1 cellular context compared by ENCODE assay signal in the genomic region with DNA sequence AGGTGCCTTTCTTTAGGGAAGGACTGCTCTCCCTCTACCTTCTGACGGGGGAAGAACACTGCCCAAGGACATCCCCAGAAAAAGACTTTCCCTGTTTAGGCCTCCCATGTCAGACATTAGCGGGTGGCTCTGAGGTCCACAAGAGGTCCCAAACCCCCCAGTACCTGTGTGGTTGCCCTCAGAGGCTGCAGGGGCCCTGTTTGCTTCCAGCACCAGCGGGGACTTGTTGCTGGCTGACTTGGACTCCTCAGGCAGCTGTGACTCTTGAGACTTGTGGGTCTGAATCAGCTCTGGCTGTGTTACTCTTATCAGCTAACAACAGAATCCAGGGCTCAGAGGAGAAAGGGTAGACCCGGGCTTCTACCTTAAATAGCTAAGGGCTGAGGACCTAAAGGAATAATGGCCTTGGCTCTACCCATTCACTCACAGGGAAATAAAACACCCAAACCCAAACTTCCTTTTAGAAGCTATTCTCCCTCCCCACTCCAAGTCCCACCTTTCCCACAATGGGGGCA.
TF ChIP-seq lines count a peak whose summit lies in the region.

No MANE protein-coding gene starts in this region.

TF ChIP-seq in K562, 482 proteins besides CTCF, POLR2A, EP300 and RAD21:
- TF ChIP-seq NUFIP1 (IDR thresholded peaks at IDR 0.05; ENCODE audit: partially characterized antibody) (no peak), FOXA1 (IDR thresholded peaks at IDR 0.05; ENCODE audit: borderline replicate concordance) (no peak), ZBTB49 (CRISPR knock-in tag; IDR thresholded peaks at IDR 0.05; ENCODE audit: borderline replicate concordance) (no peak), TARDBP (IDR thresholded peaks at IDR 0.05) (no peak), SMARCA4 (IDR thresholded peaks at IDR 0.05) (no peak), PML (IDR thresholded peaks at IDR 0.05; ENCODE audit: low read length) (no peak), ARID4B (CRISPR knock-in tag; IDR thresholded peaks at IDR 0.05) (no peak), POLR2AphosphoS2 (IDR thresholded peaks at IDR 0.05; ENCODE audit: low read length) (no peak), ADNP (tag; IDR thresholded peaks at IDR 0.05) (no peak), ZFX (CRISPR knock-in tag; IDR thresholded peaks at IDR 0.05) (no peak), ZMIZ1 (IDR thresholded peaks at IDR 0.05; ENCODE audit: low read depth in 2 of 2, low read length in 2 of 2) (no peak), ELK1 (CRISPR knock-in tag; IDR thresholded peaks at IDR 0.05) (no peak), ZBTB34 (CRISPR knock-in tag; IDR thresholded peaks at IDR 0.05) (no peak)
- TF ChIP-seq, protein P1, sequence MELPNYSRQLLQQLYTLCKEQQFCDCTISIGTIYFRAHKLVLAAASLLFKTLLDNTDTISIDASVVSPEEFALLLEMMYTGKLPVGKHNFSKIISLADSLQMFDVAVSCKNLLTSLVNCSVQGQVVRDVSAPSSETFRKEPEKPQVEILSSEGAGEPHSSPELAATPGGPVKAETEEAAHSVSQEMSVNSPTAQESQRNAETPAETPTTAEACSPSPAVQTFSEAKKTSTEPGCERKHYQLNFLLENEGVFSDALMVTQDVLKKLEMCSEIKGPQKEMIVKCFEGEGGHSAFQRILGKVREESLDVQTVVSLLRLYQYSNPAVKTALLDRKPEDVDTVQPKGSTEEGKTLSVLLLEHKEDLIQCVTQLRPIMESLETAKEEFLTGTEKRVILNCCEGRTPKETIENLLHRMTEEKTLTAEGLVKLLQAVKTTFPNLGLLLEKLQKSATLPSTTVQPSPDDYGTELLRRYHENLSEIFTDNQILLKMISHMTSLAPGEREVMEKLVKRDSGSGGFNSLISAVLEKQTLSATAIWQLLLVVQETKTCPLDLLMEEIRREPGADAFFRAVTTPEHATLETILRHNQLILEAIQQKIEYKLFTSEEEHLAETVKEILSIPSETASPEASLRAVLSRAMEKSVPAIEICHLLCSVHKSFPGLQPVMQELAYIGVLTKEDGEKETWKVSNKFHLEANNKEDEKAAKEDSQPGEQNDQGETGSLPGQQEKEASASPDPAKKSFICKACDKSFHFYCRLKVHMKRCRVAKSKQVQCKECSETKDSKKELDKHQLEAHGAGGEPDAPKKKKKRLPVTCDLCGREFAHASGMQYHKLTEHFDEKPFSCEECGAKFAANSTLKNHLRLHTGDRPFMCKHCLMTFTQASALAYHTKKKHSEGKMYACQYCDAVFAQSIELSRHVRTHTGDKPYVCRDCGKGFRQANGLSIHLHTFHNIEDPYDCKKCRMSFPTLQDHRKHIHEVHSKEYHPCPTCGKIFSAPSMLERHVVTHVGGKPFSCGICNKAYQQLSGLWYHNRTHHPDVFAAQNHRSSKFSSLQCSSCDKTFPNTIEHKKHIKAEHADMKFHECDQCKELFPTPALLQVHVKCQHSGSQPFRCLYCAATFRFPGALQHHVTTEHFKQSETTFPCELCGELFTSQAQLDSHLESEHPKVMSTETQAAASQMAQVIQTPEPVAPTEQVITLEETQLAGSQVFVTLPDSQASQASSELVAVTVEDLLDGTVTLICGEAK (IDR thresholded peaks at IDR 0.05): no peak
- TF ChIP-seq, protein P1 (CRISPR knock-in tag; IDR thresholded peaks at IDR 0.05): no peak
